In genomic region chr7:8278183-8278582, GRCh38 we compare ENCODE assay signal across 27 cellular contexts.
"Had no signal": no experiment of that assay in that cellular context is flagged by ENCODE, and none has a peak within 500 bp of the region (broad histone marks: within the 10 kb centered on the region; RNA-seq: fewer than 3 reads in every experiment).

No MANE protein-coding gene starts in this region.

- H3K9me3 ChIP-seq: esophagus squamous epithelium, left lung, prostate gland, sigmoid colon, stomach, tibial artery, uterus had no signal

- DNase-seq: cortex of kidney; effector memory CD8-positive, alpha-beta T cell; esophagus squamous epithelium; foreskin melanocyte; glutamatergic neuron; heart right ventricle; hippocampal formation; left cardiac atrium; left lung; mesendoderm; midbrain; naive thymus-derived CD4-positive, alpha-beta T cell; right cardiac atrium; sigmoid colon; stimulated activated CD4-positive, alpha-beta T cell treated with anti-CD3 and anti-CD28 coated beads, Interleukin-2, amount 100 ng/mL, for 24 hours; stimulated activated CD4-positive, alpha-beta T cell treated with anti-CD3 and anti-CD28 coated beads, Interleukin-4, amount 100 ng/mL, for 24 hours; stimulated activated naive CD4-positive, alpha-beta T cell treated with Interleukin-2 at 50 U/mL for 16 hours; tibial artery; uterus had no signal

- H3K36me3 Mint-ChIP-seq: naive thymus-derived CD4-positive, alpha-beta T cell; neural progenitor cell; stimulated activated effector memory CD8-positive, alpha-beta T cell treated with anti-CD3 and anti-CD28 coated beads, Interleukin-12 subunit alpha, Interleukin-12 subunit beta, amount 100 ng/mL, for 72 hours; type B pancreatic cell had no signal

- H3K9me3 Mint-ChIP-seq: effector memory CD8-positive, alpha-beta T cell; nephron; neural progenitor cell; stimulated activated effector memory CD8-positive, alpha-beta T cell treated with anti-CD3 and anti-CD28 coated beads, Interleukin-12 subunit alpha, Interleukin-12 subunit beta, amount 100 ng/mL, for 72 hours; type B pancreatic cell had no signal

- H2AFZ ChIP-seq: neural progenitor cell had no signal

- H3K27ac Mint-ChIP-seq: effector memory CD8-positive, alpha-beta T cell; naive thymus-derived CD4-positive, alpha-beta T cell; nephron; neural progenitor cell; stimulated activated effector memory CD8-positive, alpha-beta T cell treated with anti-CD3 and anti-CD28 coated beads, Interleukin-12 subunit alpha, Interleukin-12 subunit beta, amount 100 ng/mL, for 72 hours; type B pancreatic cell had no signal

- H3K36me3 ChIP-seq: esophagus squamous epithelium, heart right ventricle, left lung, neural progenitor cell, prostate gland, sigmoid colon, stomach, tibial artery, uterus had no signal

- FAIRE-seq: endometrium, islet of Langerhans had no signal

- H3K27me3 ChIP-seq: esophagus squamous epithelium, heart right ventricle, left lung, neural progenitor cell, sigmoid colon, stomach, tibial artery, uterus had no signal

- H3K27ac ChIP-seq: esophagus squamous epithelium, heart right ventricle, left lung, neural progenitor cell, prostate gland, sigmoid colon, stomach, tibial artery, uterus had no signal

- H3K4me3 Mint-ChIP-seq: effector memory CD8-positive, alpha-beta T cell; naive thymus-derived CD4-positive, alpha-beta T cell; nephron; neural progenitor cell; stimulated activated effector memory CD8-positive, alpha-beta T cell treated with anti-CD3 and anti-CD28 coated beads, Interleukin-12 subunit alpha, Interleukin-12 subunit beta, amount 100 ng/mL, for 72 hours; type B pancreatic cell had no signal

- ATAC-seq: effector memory CD8-positive, alpha-beta T cell; heart right ventricle; left cardiac atrium; naive thymus-derived CD4-positive, alpha-beta T cell; right cardiac atrium; stimulated activated effector memory CD8-positive, alpha-beta T cell treated with anti-CD3 and anti-CD28 coated beads, Interleukin-12 subunit alpha, Interleukin-12 subunit beta, amount 100 ng/mL, for 72 hours had no signal

- H3K4me1 Mint-ChIP-seq: nephron; neural progenitor cell; stimulated activated effector memory CD8-positive, alpha-beta T cell treated with anti-CD3 and anti-CD28 coated beads, Interleukin-12 subunit alpha, Interleukin-12 subunit beta, amount 100 ng/mL, for 72 hours had no signal

- H3K4me3 ChIP-seq: esophagus squamous epithelium, heart right ventricle, left lung, neural progenitor cell, prostate gland, sigmoid colon, stomach, tibial artery, uterus had no signal

- H3K4me1 ChIP-seq: esophagus squamous epithelium, left lung, neural progenitor cell, prostate gland, sigmoid colon, stomach, tibial artery, uterus had no signal

- H3K4me2 ChIP-seq: neural progenitor cell had no signal
